8 cellular contexts compared by ENCODE assay signal in the genomic region with DNA sequence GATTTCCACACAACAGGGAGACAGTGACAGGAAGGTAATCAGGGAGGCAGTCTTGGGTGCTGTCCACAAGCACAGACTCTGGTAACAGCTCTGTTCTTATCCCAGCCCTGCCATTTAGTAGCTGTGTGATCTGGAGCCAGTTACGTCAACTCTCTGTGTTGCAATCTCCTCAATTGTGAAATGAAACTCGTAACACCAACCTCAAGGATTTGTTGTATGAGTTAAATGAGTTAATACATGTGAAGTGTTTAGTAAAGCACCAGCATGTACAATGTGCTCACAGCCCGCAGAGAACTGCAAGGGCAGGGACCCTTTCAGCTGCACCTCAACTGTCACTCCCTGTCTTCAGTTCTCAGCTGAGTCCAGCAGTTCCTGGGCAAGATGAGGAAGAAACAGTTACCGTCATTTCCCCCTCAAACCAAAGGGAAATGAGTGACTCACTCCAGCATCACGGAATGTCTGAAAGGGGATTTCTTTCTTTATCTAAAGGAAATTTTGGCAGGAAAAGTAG. TPM values are rescaled to one million over a fixed set of nuclear protein-coding genes. Genes with fewer than 3 reads are reported as not detected.
DNase-seq lines count a peak whose midpoint lies in the region; ATAC-seq and TF ChIP-seq lines count a peak whose summit lies in the region.

No MANE protein-coding gene starts in this region.

- H3K4me2 ChIP-seq in MM.1S (ENCODE audit: low read depth, low read length): no peak overlapping the region

- H2AFZ ChIP-seq in MM.1S (ENCODE audit: low read length): no peak overlapping the region

- H3K27me3 ChIP-seq in colonic mucosa (no peaks in the 10 kb centered on the region), muscle layer of duodenum (ENCODE audit: low read depth, low read length) (no peaks in the 10 kb centered on the region), MM.1S (replicated peaks; ENCODE audit: insufficient read depth, low read length) (no peaks in the 10 kb centered on the region)

- H3K36me3 ChIP-seq in colonic mucosa (no peaks in the 10 kb centered on the region), muscle layer of duodenum (ENCODE audit: control insufficient read depth in 1 of 2, insufficient read depth in 2 of 2, low read length in 2 of 2) (no peaks in the 10 kb centered on the region), MM.1S (replicated peaks; ENCODE audit: insufficient read depth, low read length) (no peaks in the 10 kb centered on the region)

- H3K4me3 ChIP-seq in colonic mucosa: no peak overlapping the region
- peak overlapping the region in 1 of 2 donors; percentile 12 for H3K4me3 ChIP-seq in muscle layer of duodenum (ENCODE audit: low read depth in 1 of 2, low read length in 2 of 2)
- H3K4me3 ChIP-seq in MM.1S (ENCODE audit: low read length): no peak overlapping the region

- TF ChIP-seq CTCF in colonic mucosa (IDR thresholded peaks at IDR 0.05): no peak
- no peak for TF ChIP-seq CTCF in GM13976 (IDR thresholded peaks at IDR 0.05; ENCODE audit: borderline replicate concordance, control extremely low read depth, extremely low read depth, insufficient read depth, missing control alignments)
- no peak for TF ChIP-seq CTCF in MM.1S (IDR thresholded peaks at IDR 0.05; ENCODE audit: low read length)

- H3K9me2 ChIP-seq in MM.1S (replicated peaks; ENCODE audit: insufficient read depth, low read length): no peaks in the 10 kb centered on the region

- H3F3A ChIP-seq in MM.1S (ENCODE audit: insufficient read depth, low read length): no peaks in the 10 kb centered on the region

- H3K9me3 ChIP-seq in colonic mucosa: no peaks in the 10 kb centered on the region
- H3K9me3 ChIP-seq in muscle layer of duodenum (ENCODE audit: control insufficient read depth in 1 of 2, low read length in 2 of 2): no peaks in the 10 kb centered on the region
- no peaks in the 10 kb centered on the region for H3K9me3 ChIP-seq in MM.1S (replicated peaks; ENCODE audit: insufficient read depth, low read length)

- no peak for ATAC-seq in GM19397 (IDR thresholded peaks at IDR 0.05; ENCODE audit: unreplicated experiment)

- H3K9ac ChIP-seq in colonic mucosa (ENCODE audit: low read depth in 2 of 2, low read length in 2 of 2): no peak overlapping the region
- no peak overlapping the region for H3K9ac ChIP-seq in MM.1S (ENCODE audit: low read length)

- in situ Hi-C loops in GM13976 (cut with MboI; ENCODE audit: low sequenced_read_pairs, unreplicated experiment): no loop called here

- no peaks in the 10 kb centered on the region for H4K20me1 ChIP-seq in MM.1S (ENCODE audit: insufficient read depth, low read length)

- DNase-seq in AML-193 (lab: John Stamatoyannopoulos, UW) (peak; percentile 96 to 97), M059J (ENCODE audit: low read depth) (peak; percentile 70), colonic mucosa (peak; percentile 17), cortex of kidney (lab: John Stamatoyannopoulos, UW) (no peak), GM13976 (ENCODE audit: low spot score) (no peak), MM.1S (no peak)

- intact Hi-C loops in colonic mucosa (cut with DNase I): no loop called here

- no peak overlapping the region for H3K27ac ChIP-seq in colonic mucosa
- H3K27ac ChIP-seq in muscle layer of duodenum (ENCODE audit: low read length): peak overlapping the region; percentile 76
- no peak overlapping the region for H3K27ac ChIP-seq in MM.1S (ENCODE audit: low read length)

- no peaks in the 10 kb centered on the region for H3K4me1 ChIP-seq in colonic mucosa
- H3K4me1 ChIP-seq in muscle layer of duodenum (ENCODE audit: control insufficient read depth in 1 of 2, insufficient read depth in 2 of 2, low read length in 2 of 2): no peaks in the 10 kb centered on the region
- H3K4me1 ChIP-seq in MM.1S (ENCODE audit: low read length): no peaks in the 10 kb centered on the region

- no peaks in the 10 kb centered on the region for H3K79me2 ChIP-seq in MM.1S (ENCODE audit: low read length)

RNA-seq across cellular contexts. Expression of gene MB21D2, which starts 39.8 kb away (rescaled TPM):
- total RNA-seq in M059J (2014; rRNA removed; shearing (Covaris generic)): 28.3 and 35.0 TPM in 2 replicates
- total RNA-seq in colonic mucosa: 1 to 10 TPM; 2.8 to 4.4 TPM

Comparison
In these comparisons a context has a peak if more than half of its experiments do, and no peak if none do; other contexts are left out.
1. DNase-seq: peak in AML-193 (2 of 2), M059J (single experiment) and colonic mucosa (single experiment); none in cortex of kidney (single experiment), GM13976 (single experiment) and MM.1S (single experiment).